33 cellular contexts compared by ENCODE assay signal in the genomic region with DNA sequence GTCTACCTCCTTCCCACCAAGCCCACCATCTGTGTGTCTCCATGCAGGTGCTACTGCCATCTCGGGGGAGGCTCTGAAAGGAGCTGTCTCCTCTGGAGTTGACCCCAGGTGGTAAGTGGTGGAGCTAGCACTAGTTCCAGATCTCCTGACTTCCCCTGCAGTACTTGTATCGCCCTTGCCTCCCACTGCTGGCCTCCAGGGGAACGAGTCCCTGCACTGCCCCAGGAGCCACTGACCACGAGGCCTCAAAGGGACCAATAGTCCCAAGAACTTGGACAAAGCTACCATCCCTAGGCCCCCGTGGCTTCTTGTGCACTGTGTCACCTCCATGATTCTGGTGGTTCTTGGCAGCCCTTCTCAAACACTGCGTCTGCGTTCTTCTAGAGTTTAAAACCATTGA.
"Had no signal": no experiment of that assay in that cellular context is flagged by ENCODE, and none has a peak within 500 bp of the region (broad histone marks: within the 10 kb centered on the region; RNA-seq: fewer than 3 reads in every experiment).

No MANE protein-coding gene starts in this region.

- H3K9me3 ChIP-seq: ascending aorta, breast epithelium, esophagus muscularis mucosa, gastrocnemius medialis had no signal

- H3K4me3 Mint-ChIP-seq: activated CD4-positive, alpha-beta memory T cell treated with anti-CD3 and anti-CD28 coated beads for 36 hours; activated CD4-positive, alpha-beta T cell treated with anti-CD3 and anti-CD28 coated beads for 36 hours; activated CD4-positive, alpha-beta T cell treated with anti-CD3 and anti-CD28 coated beads, Interleukin-2, amount 10 ng/mL, durations not matched to agents 24 days and 14 days; activated CD8-positive, alpha-beta memory T cell treated with anti-CD3 and anti-CD28 coated beads, Interleukin-2, amount 10 ng/mL, durations not matched to agents 7 days and 5 days; activated CD8-positive, alpha-beta T cell treated with anti-CD3 and anti-CD28 coated beads, Interleukin-2, amount 10 ng/mL, durations not matched to agents 7 days and 5 days; activated naive CD4-positive, alpha-beta T cell treated with anti-CD3 and anti-CD28 coated beads, Interleukin-2, amount 10 ng/mL, durations not matched to agents 7 days and 5 days; activated naive CD8-positive, alpha-beta T cell treated with anti-CD3 and anti-CD28 coated beads, Interleukin-2, amount 10 ng/mL, durations not matched to agents 7 days and 5 days; activated T-helper 1 cell treated with anti-CD3 and anti-CD28 coated beads, Interleukin-12 subunit alpha, Interleukin-12 subunit beta, Interleukin-2, Interleukin-4 antibody, amounts not matched to agents 30 ng/mL and 10 ng/mL and 1 ng/mL, durations not matched to agents 14 hours and 24 hours and 36 hours; brain; central memory CD8-positive, alpha-beta T cell; dendritic cell treated with granulocyte-macrophage colony-stimulating factor and Interleukin-4, amounts not matched to agents 40 ng/mL and 50 ng/mL, for 4 days; endodermal cell had no signal

- H3K27ac ChIP-seq: ascending aorta, breast epithelium, coronary artery, dorsolateral prefrontal cortex, esophagus muscularis mucosa, foreskin keratinocyte, gastrocnemius medialis had no signal

- DNase-seq: activated CD4-positive, alpha-beta memory T cell treated with anti-CD3 and anti-CD28 coated beads for 36 hours; activated CD4-positive, alpha-beta T cell treated with anti-CD3 and anti-CD28 coated beads for 36 hours; activated CD4-positive, alpha-beta T cell treated with anti-CD3 and anti-CD28 coated beads, Interleukin-2, amount 10 ng/mL, durations not matched to agents 24 days and 14 days; activated CD4-positive, CD25-positive, alpha-beta regulatory T cell; activated CD4-positive, CD25-positive, alpha-beta regulatory T cell treated with anti-CD3 and anti-CD28 coated beads, Interleukin-2, amount 50 U/mL, for 72 hours; activated CD8-positive, alpha-beta memory T cell treated with anti-CD3 and anti-CD28 coated beads, Interleukin-2, amount 10 ng/mL, durations not matched to agents 7 days and 5 days; activated CD8-positive, alpha-beta memory T cell treated with anti-CD3 and anti-CD28 coated beads, Interleukin-2, amount 50 U/mL, for 4 hours; activated CD8-positive, alpha-beta T cell treated with anti-CD3 and anti-CD28 coated beads, Interleukin-2, amount 10 ng/mL, durations not matched to agents 7 days and 5 days; activated effector memory CD4-positive, alpha-beta T cell treated with anti-CD3 and anti-CD28 coated beads, Interleukin-2, amount 50 U/mL, for 16 hours; activated naive CD4-positive, alpha-beta T cell; activated naive CD4-positive, alpha-beta T cell treated with anti-CD3 and anti-CD28 coated beads, Interleukin-2, amount 10 ng/mL, durations not matched to agents 7 days and 5 days; activated naive CD8-positive, alpha-beta T cell treated with anti-CD3 and anti-CD28 coated beads, Interleukin-2, amount 10 ng/mL, durations not matched to agents 7 days and 5 days; activated T-cell treated with anti-CD3 and anti-CD28 coated beads, Interleukin-2, amount 50 U/mL, for 1 hour; activated T-cell treated with anti-CD3 and anti-CD28 coated beads, Interleukin-2, amount 50 U/mL, for 48 hours; dorsolateral prefrontal cortex; effector memory CD4-positive, alpha-beta T cell; erythroblast; foreskin keratinocyte; gastrocnemius medialis; glutamatergic neuron; T-helper 2 cell had no signal

- H3K27me3 Mint-ChIP-seq: activated CD4-positive, alpha-beta memory T cell treated with anti-CD3 and anti-CD28 coated beads for 36 hours; activated naive CD4-positive, alpha-beta T cell treated with anti-CD3 and anti-CD28 coated beads, Interleukin-2, amount 10 ng/mL, durations not matched to agents 7 days and 5 days; dendritic cell treated with granulocyte-macrophage colony-stimulating factor and Interleukin-4, amounts not matched to agents 40 ng/mL and 50 ng/mL, for 4 days had no signal

- H3K36me3 Mint-ChIP-seq: activated CD4-positive, alpha-beta memory T cell treated with anti-CD3 and anti-CD28 coated beads for 36 hours; activated CD8-positive, alpha-beta memory T cell treated with anti-CD3 and anti-CD28 coated beads, Interleukin-2, amount 10 ng/mL, durations not matched to agents 7 days and 5 days; activated naive CD4-positive, alpha-beta T cell treated with anti-CD3 and anti-CD28 coated beads, Interleukin-2, amount 10 ng/mL, durations not matched to agents 7 days and 5 days; activated naive CD4-positive, alpha-beta T cell treated with anti-CD3 and anti-CD28 coated beads, Interleukin-2, amount 50 U/mL, for 72 hours; activated naive CD8-positive, alpha-beta T cell treated with anti-CD3 and anti-CD28 coated beads, Interleukin-2, amount 10 ng/mL, durations not matched to agents 7 days and 5 days; brain had no signal

- H3K4me3 ChIP-seq: ascending aorta, breast epithelium, cardiac muscle cell, coronary artery, dorsolateral prefrontal cortex, esophagus muscularis mucosa, gastrocnemius medialis had no signal

- H3K9me3 Mint-ChIP-seq: activated CD4-positive, alpha-beta memory T cell treated with anti-CD3 and anti-CD28 coated beads for 36 hours; activated CD4-positive, alpha-beta T cell treated with anti-CD3 and anti-CD28 coated beads, Interleukin-2, amount 10 ng/mL, durations not matched to agents 24 days and 14 days; activated naive CD4-positive, alpha-beta T cell treated with anti-CD3 and anti-CD28 coated beads, Interleukin-2, amount 10 ng/mL, durations not matched to agents 7 days and 5 days; activated naive CD4-positive, alpha-beta T cell treated with anti-CD3 and anti-CD28 coated beads, Interleukin-2, amount 50 U/mL, for 72 hours; activated naive CD8-positive, alpha-beta T cell treated with anti-CD3 and anti-CD28 coated beads, Interleukin-2, amount 10 ng/mL, durations not matched to agents 7 days and 5 days; activated T-helper 1 cell treated with anti-CD3 and anti-CD28 coated beads, Interleukin-12 subunit alpha, Interleukin-12 subunit beta, Interleukin-2, Interleukin-4 antibody, amounts not matched to agents 30 ng/mL and 10 ng/mL and 1 ng/mL, durations not matched to agents 14 hours and 24 hours and 36 hours; activated T-helper 2 cell treated with anti-CD3 and anti-CD28 coated beads, Interferon-gamma antibody, Interleukin-2, Interleukin-4, amounts not matched to agents 10 μg/mL and 5 μg/mL and 100 μg/mL, durations not matched to agents 14 hours and 24 hours and 36 hours; central memory CD8-positive, alpha-beta T cell; dendritic cell treated with granulocyte-macrophage colony-stimulating factor and Interleukin-4, amounts not matched to agents 40 ng/mL and 50 ng/mL, for 4 days; endodermal cell had no signal

- H3K36me3 ChIP-seq: ascending aorta, breast epithelium, gastrocnemius medialis had no signal

- H3K27ac Mint-ChIP-seq: activated CD4-positive, alpha-beta memory T cell treated with anti-CD3 and anti-CD28 coated beads for 36 hours; activated CD4-positive, alpha-beta T cell treated with anti-CD3 and anti-CD28 coated beads for 36 hours; activated CD4-positive, alpha-beta T cell treated with anti-CD3 and anti-CD28 coated beads, Interleukin-2, amount 10 ng/mL, durations not matched to agents 24 days and 14 days; activated CD8-positive, alpha-beta memory T cell treated with anti-CD3 and anti-CD28 coated beads, Interleukin-2, amount 10 ng/mL, durations not matched to agents 7 days and 5 days; activated CD8-positive, alpha-beta T cell treated with anti-CD3 and anti-CD28 coated beads, Interleukin-2, amount 10 ng/mL, durations not matched to agents 7 days and 5 days; activated naive CD4-positive, alpha-beta T cell treated with anti-CD3 and anti-CD28 coated beads, Interleukin-2, amount 10 ng/mL, durations not matched to agents 7 days and 5 days; activated naive CD4-positive, alpha-beta T cell treated with anti-CD3 and anti-CD28 coated beads, Interleukin-2, amount 50 U/mL, for 72 hours; activated naive CD8-positive, alpha-beta T cell treated with anti-CD3 and anti-CD28 coated beads, Interleukin-2, amount 10 ng/mL, durations not matched to agents 7 days and 5 days; activated T-helper 1 cell treated with anti-CD3 and anti-CD28 coated beads, Interleukin-12 subunit alpha, Interleukin-12 subunit beta, Interleukin-2, Interleukin-4 antibody, amounts not matched to agents 30 ng/mL and 10 ng/mL and 1 ng/mL, durations not matched to agents 14 hours and 24 hours and 36 hours; activated T-helper 2 cell treated with anti-CD3 and anti-CD28 coated beads, Interferon-gamma antibody, Interleukin-2, Interleukin-4, amounts not matched to agents 10 μg/mL and 5 μg/mL and 100 μg/mL, durations not matched to agents 14 hours and 24 hours and 36 hours; brain; dendritic cell treated with granulocyte-macrophage colony-stimulating factor and Interleukin-4, amounts not matched to agents 40 ng/mL and 50 ng/mL, for 4 days; endodermal cell had no signal

- H3K4me1 ChIP-seq: ascending aorta, breast epithelium, foreskin keratinocyte had no signal

- H3K4me1 Mint-ChIP-seq: activated CD4-positive, alpha-beta T cell treated with anti-CD3 and anti-CD28 coated beads for 36 hours; activated CD4-positive, alpha-beta T cell treated with anti-CD3 and anti-CD28 coated beads, Interleukin-2, amount 10 ng/mL, durations not matched to agents 24 days and 14 days; activated CD8-positive, alpha-beta memory T cell treated with anti-CD3 and anti-CD28 coated beads, Interleukin-2, amount 10 ng/mL, durations not matched to agents 7 days and 5 days; activated naive CD4-positive, alpha-beta T cell treated with anti-CD3 and anti-CD28 coated beads, Interleukin-2, amount 10 ng/mL, durations not matched to agents 7 days and 5 days; activated naive CD8-positive, alpha-beta T cell treated with anti-CD3 and anti-CD28 coated beads, Interleukin-2, amount 10 ng/mL, durations not matched to agents 7 days and 5 days; central memory CD8-positive, alpha-beta T cell; endodermal cell had no signal

- ATAC-seq: activated CD4-positive, alpha-beta T cell treated with anti-CD3 and anti-CD28 coated beads for 36 hours; activated CD8-positive, alpha-beta memory T cell treated with anti-CD3 and anti-CD28 coated beads, Interleukin-2, amount 10 ng/mL, durations not matched to agents 7 days and 5 days; activated CD8-positive, alpha-beta T cell treated with anti-CD3 and anti-CD28 coated beads, Interleukin-2, amount 10 ng/mL, durations not matched to agents 7 days and 5 days; activated naive CD4-positive, alpha-beta T cell treated with anti-CD3 and anti-CD28 coated beads, Interleukin-2, amount 50 U/mL, for 72 hours; foreskin keratinocyte; gastrocnemius medialis had no signal

- H3K27me3 ChIP-seq: ascending aorta, breast epithelium, cardiac muscle cell, dorsolateral prefrontal cortex, esophagus muscularis mucosa, foreskin keratinocyte, gastrocnemius medialis had no signal
